13 cellular contexts compared by ENCODE assay signal in the genomic region with DNA sequence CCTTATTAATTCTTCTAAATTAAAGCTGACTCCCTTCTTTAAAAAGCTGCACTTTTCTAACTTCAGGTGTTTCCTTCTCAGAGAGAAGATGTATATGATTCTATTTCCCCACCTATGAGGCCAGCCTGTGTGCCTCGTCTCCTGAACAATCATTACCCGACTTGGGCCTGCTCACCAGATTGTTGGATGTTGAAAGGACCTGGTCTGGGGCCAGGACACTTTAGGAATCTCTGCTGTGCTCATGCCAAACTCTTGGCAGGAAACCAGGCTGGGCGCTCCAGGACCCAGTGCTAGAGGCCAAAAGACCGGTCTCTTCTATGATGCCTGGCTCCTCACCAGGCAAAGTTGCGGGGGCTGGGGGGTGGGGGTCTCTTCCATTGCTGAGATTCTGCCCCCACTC. TPM values are rescaled to one million over a fixed set of nuclear protein-coding genes. Genes with fewer than 3 reads are reported as not detected.
DNase-seq lines count a peak whose midpoint lies in the region; ATAC-seq, FAIRE-seq and TF ChIP-seq lines count a peak whose summit lies in the region.
"Had no signal": no experiment of that assay in that cellular context is flagged by ENCODE, and none has a peak within 500 bp of the region (broad histone marks: within the 10 kb centered on the region; RNA-seq: fewer than 3 reads in every experiment).

No MANE protein-coding gene starts in this region.

- H3K9ac ChIP-seq in OCI-LY1 (ENCODE audit: low read length): no peak overlapping the region
- H3K9ac ChIP-seq: BLaER1 had no signal

- no peaks in the 10 kb centered on the region for H3K9me3 ChIP-seq in OCI-LY1 (ENCODE audit: low read length)
- H3K9me3 ChIP-seq: BLaER1 had no signal

- no peaks in the 10 kb centered on the region for H3K36me3 ChIP-seq in OCI-LY1 (ENCODE audit: insufficient read depth, low read length)
- H3K36me3 ChIP-seq: BLaER1 had no signal

- no peak overlapping the region for H3K27ac ChIP-seq in OCI-LY1 (ENCODE audit: low read depth, low read length, poor library complexity, severe bottlenecking)
- H3K27ac ChIP-seq: BLaER1, skin epidermis had no signal

- peak; percentile 24 for DNase-seq in AG09309 (ENCODE audit: low read depth)
- DNase-seq in fibroblast of villous mesenchyme (ENCODE audit: low read depth): peak; percentile 3
- DNase-seq in occipital lobe (lab: John Stamatoyannopoulos, UW): peak; percentile 24
- DNase-seq in GM19239 (ENCODE audit: insufficient read length, low spot score): no peak
- DNase-seq: NCI-H1930; stimulated activated naive B cell treated with anti-CD40 and anti-IgM and Interleukin-4, amounts not matched to agents 10 μg/mL and 1 μg/mL and 100 μg/mL, for 72 hours had no signal

- no peaks in the 10 kb centered on the region for H3F3A ChIP-seq in OCI-LY1 (ENCODE audit: insufficient read depth, low read length)

- ATAC-seq in HG02938 (IDR thresholded peaks at IDR 0.05; ENCODE audit: unreplicated experiment) (no peak), GM18870 (IDR thresholded peaks at IDR 0.05; ENCODE audit: unreplicated experiment) (no peak), GM19035 (IDR thresholded peaks at IDR 0.05; ENCODE audit: unreplicated experiment) (no peak)
- ATAC-seq: stimulated activated naive B cell treated with anti-CD40 and anti-IgM and Interleukin-4, amounts not matched to agents 10 μg/mL and 1 μg/mL and 100 μg/mL, for 72 hours had no signal

- TF ChIP-seq CTCF in AG09309 (IDR thresholded peaks at IDR 0.05; ENCODE audit: control insufficient read depth, insufficient read depth, low read depth, low read length, missing control alignments) (no peak), OCI-LY1 (IDR thresholded peaks at IDR 0.05; ENCODE audit: low read length) (no peak), fibroblast of villous mesenchyme (IDR thresholded peaks at IDR 0.05; ENCODE audit: insufficient read depth, low read depth, low read length) (no peak)

- H3K9me2 ChIP-seq in OCI-LY1 (ENCODE audit: low read depth, low read length): no peaks in the 10 kb centered on the region

- no peak for FAIRE-seq in GM19239 (lab: Jason Lieb, UNC)

- H3K79me2 ChIP-seq in OCI-LY1 (ENCODE audit: insufficient read depth, low read length): no peaks in the 10 kb centered on the region

- no peaks in the 10 kb centered on the region for H3K27me3 ChIP-seq in OCI-LY1 (ENCODE audit: insufficient read depth, low read length)
- H3K27me3 ChIP-seq: BLaER1 had no signal

- no peak overlapping the region for H3K4me2 ChIP-seq in OCI-LY1 (ENCODE audit: low read length)
- H3K4me2 ChIP-seq: BLaER1 had no signal

- peak overlapping the region; percentile 0; the same call in 1 of the 2 replicates for H2AFZ ChIP-seq in OCI-LY1 (ENCODE audit: low read length)

- H3K4me3 ChIP-seq in AG09309 (ENCODE audit: control insufficient read depth, low read depth, low read length) (no peak overlapping the region), OCI-LY1 (ENCODE audit: low read depth, low read length, poor library complexity, severe bottlenecking) (no peak overlapping the region), fibroblast of villous mesenchyme (ENCODE audit: low read depth, low read length) (no peak overlapping the region)
- H3K4me3 ChIP-seq: BLaER1, skin epidermis had no signal

- no peaks in the 10 kb centered on the region for H4K20me1 ChIP-seq in OCI-LY1 (ENCODE audit: insufficient read depth, low read length)
- H4K20me1 ChIP-seq: BLaER1 had no signal

- H3K4me1 ChIP-seq in OCI-LY1 (ENCODE audit: insufficient read depth, low read length, severe bottlenecking): peaks cover 11% of the 10 kb centered on the region
- H3K4me1 ChIP-seq: BLaER1 had no signal

RNA-seq across cellular contexts. Expression of a gene that starts 16.9 kb away (rescaled TPM):
- total RNA-seq in fibroblast of villous mesenchyme: not detected in 2 replicates
- not detected for total RNA-seq in occipital lobe
- total RNA-seq: activated CD8-positive, alpha-beta memory T cell treated with anti-CD3 and anti-CD28 coated beads for 36 hours had no signal

RNA-seq across cellular contexts. Expression of a gene that starts 24.7 kb away (rescaled TPM):
- total RNA-seq in fibroblast of villous mesenchyme (not detected in 2 replicates), occipital lobe (not detected)
- total RNA-seq: activated CD8-positive, alpha-beta memory T cell treated with anti-CD3 and anti-CD28 coated beads for 36 hours had no signal
